ENCODE assay signal across 28 cellular contexts in genomic region chr4:54589586-54589985, GRCh38.
"Had no signal": no experiment of that assay in that cellular context is flagged by ENCODE, and none has a peak within 500 bp of the region (broad histone marks: within the 10 kb centered on the region; RNA-seq: fewer than 3 reads in every experiment).

No MANE protein-coding gene starts in this region.

- H3K27me3 ChIP-seq: neural progenitor cell, ovary, right lobe of liver, sigmoid colon, stomach, testis, tibial artery, transverse colon, upper lobe of left lung, uterus had no signal

- H3K4me2 ChIP-seq: neural progenitor cell had no signal

- H3K27ac Mint-ChIP-seq: naive thymus-derived CD4-positive, alpha-beta T cell; natural killer cell; nephron; neural progenitor cell; progenitor cell of endocrine pancreas; stimulated activated effector memory CD8-positive, alpha-beta T cell treated with anti-CD3 and anti-CD28 coated beads, Interleukin-12 subunit alpha, Interleukin-12 subunit beta, amount 100 ng/mL, for 72 hours; stimulated activated naive B cell treated with anti-CD40 and anti-IgM and Interleukin-4, amounts not matched to agents 10 μg/mL and 1 μg/mL and 100 μg/mL, for 72 hours; stimulated activated naive CD8-positive, alpha-beta T cell treated with anti-CD3 and anti-CD28 coated beads, Interleukin-15, Interleukin-2, amounts not matched to agents 100 ng/mL and 50 ng/mL, for 24 hours had no signal

- H3K27ac ChIP-seq: neural progenitor cell, ovary, parathyroid adenoma, psoas muscle, right lobe of liver, sigmoid colon, stomach, testis, tibial artery, transverse colon, upper lobe of left lung, uterus had no signal

- H3K4me3 Mint-ChIP-seq: naive thymus-derived CD4-positive, alpha-beta T cell; natural killer cell; nephron; neural progenitor cell; stimulated activated effector memory CD8-positive, alpha-beta T cell treated with anti-CD3 and anti-CD28 coated beads, Interleukin-12 subunit alpha, Interleukin-12 subunit beta, amount 100 ng/mL, for 72 hours; stimulated activated naive B cell treated with anti-CD40 and anti-IgM and Interleukin-4, amounts not matched to agents 10 μg/mL and 1 μg/mL and 100 μg/mL, for 72 hours; stimulated activated naive CD8-positive, alpha-beta T cell treated with anti-CD3 and anti-CD28 coated beads, Interleukin-15, Interleukin-2, amounts not matched to agents 100 ng/mL and 50 ng/mL, for 24 hours had no signal

- H3K79me2 ChIP-seq: parathyroid adenoma had no signal

- FAIRE-seq: small intestine had no signal

- H3K9me3 ChIP-seq: ovary, psoas muscle, right lobe of liver, sigmoid colon, stomach, testis, tibial artery, transverse colon, upper lobe of left lung, uterus had no signal

- H3K9me3 Mint-ChIP-seq: natural killer cell; nephron; neural progenitor cell; stimulated activated effector memory CD8-positive, alpha-beta T cell treated with anti-CD3 and anti-CD28 coated beads, Interleukin-12 subunit alpha, Interleukin-12 subunit beta, amount 100 ng/mL, for 72 hours; stimulated activated naive B cell treated with anti-CD40 and anti-IgM and Interleukin-4, amounts not matched to agents 10 μg/mL and 1 μg/mL and 100 μg/mL, for 72 hours; stimulated activated naive CD8-positive, alpha-beta T cell treated with anti-CD3 and anti-CD28 coated beads, Interleukin-15, Interleukin-2, amounts not matched to agents 100 ng/mL and 50 ng/mL, for 24 hours had no signal

- H3K4me1 Mint-ChIP-seq: naive thymus-derived CD4-positive, alpha-beta T cell; natural killer cell; nephron; stimulated activated effector memory CD8-positive, alpha-beta T cell treated with anti-CD3 and anti-CD28 coated beads, Interleukin-12 subunit alpha, Interleukin-12 subunit beta, amount 100 ng/mL, for 72 hours; stimulated activated naive B cell treated with anti-CD40 and anti-IgM and Interleukin-4, amounts not matched to agents 10 μg/mL and 1 μg/mL and 100 μg/mL, for 72 hours had no signal

- H3K4me3 ChIP-seq: neural progenitor cell, ovary, psoas muscle, right lobe of liver, sigmoid colon, stomach, testis, tibial artery, transverse colon, upper lobe of left lung, uterus had no signal

- H3K36me3 ChIP-seq: neural progenitor cell, ovary, right lobe of liver, sigmoid colon, stomach, tibial artery, transverse colon, upper lobe of left lung, uterus had no signal

- H3K9ac ChIP-seq: neural progenitor cell, parathyroid adenoma had no signal

- DNase-seq: naive thymus-derived CD4-positive, alpha-beta T cell; natural killer cell; occipital lobe; ovary; posterior cingulate gyrus; psoas muscle; right cardiac atrium; right lobe of liver; sigmoid colon; small intestine; stimulated activated CD4-positive, alpha-beta T cell treated with anti-CD3 and anti-CD28 coated beads, Interleukin-15, amount 100 ng/mL, for 24 hours; stimulated activated CD4-positive, alpha-beta T cell treated with anti-CD3 and anti-CD28 coated beads, Interleukin-2, amount 100 ng/mL, for 24 hours; stimulated activated CD4-positive, alpha-beta T cell treated with anti-CD3 and anti-CD28 coated beads, Interleukin-2, amount 100 ng/mL, for 48 hours; stimulated activated CD4-positive, alpha-beta T cell treated with anti-CD3 and anti-CD28 coated beads, Interleukin-4, amount 100 ng/mL, for 24 hours; stimulated activated naive B cell treated with anti-CD40 and anti-IgM and Interleukin-4, amounts not matched to agents 10 μg/mL and 1 μg/mL and 100 μg/mL, for 72 hours; stimulated activated naive CD4-positive, alpha-beta T cell treated with Interleukin-2 at 50 U/mL for 16 hours; stomach; testis; tibial artery; transverse colon; upper lobe of left lung; uterus had no signal

- H3K4me1 ChIP-seq: neural progenitor cell, parathyroid adenoma, psoas muscle, right lobe of liver, sigmoid colon, stomach, testis, tibial artery, uterus had no signal

- H2AFZ ChIP-seq: neural progenitor cell, parathyroid adenoma had no signal

- H3K36me3 Mint-ChIP-seq: naive thymus-derived CD4-positive, alpha-beta T cell; natural killer cell; neural progenitor cell; stimulated activated effector memory CD8-positive, alpha-beta T cell treated with anti-CD3 and anti-CD28 coated beads, Interleukin-12 subunit alpha, Interleukin-12 subunit beta, amount 100 ng/mL, for 72 hours; stimulated activated naive B cell treated with anti-CD40 and anti-IgM and Interleukin-4, amounts not matched to agents 10 μg/mL and 1 μg/mL and 100 μg/mL, for 72 hours had no signal

- H3K27me3 Mint-ChIP-seq: stimulated activated naive CD8-positive, alpha-beta T cell treated with anti-CD3 and anti-CD28 coated beads, Interleukin-15, Interleukin-2, amounts not matched to agents 100 ng/mL and 50 ng/mL, for 24 hours had no signal
